21 cellular contexts compared by ENCODE assay signal in the genomic region with DNA sequence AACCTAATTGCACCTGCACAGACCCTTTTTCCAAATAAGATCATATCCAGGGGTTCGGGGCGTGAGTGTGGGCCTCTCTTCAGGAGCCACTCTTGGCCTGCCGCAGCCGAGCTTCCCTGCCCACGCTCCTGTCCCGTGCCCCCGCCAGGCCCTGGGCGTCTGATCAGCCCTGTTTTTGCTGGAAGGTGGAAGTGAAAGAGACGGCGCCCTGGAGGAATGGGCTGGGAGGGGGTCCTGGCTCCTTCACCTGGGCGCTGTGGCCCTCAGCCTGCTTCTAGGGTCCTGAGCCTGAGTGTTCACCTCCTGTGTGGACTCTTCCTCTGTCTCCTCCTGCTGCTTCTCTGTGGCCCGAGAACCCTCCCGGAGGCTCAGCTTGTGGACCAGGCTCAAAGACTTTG. TPM values are rescaled to one million over a fixed set of nuclear protein-coding genes. Genes with fewer than 3 reads are reported as not detected.
DNase-seq lines count a peak whose midpoint lies in the region; ATAC-seq and TF ChIP-seq lines count a peak whose summit lies in the region.
"Had no signal": no experiment of that assay in that cellular context is flagged by ENCODE, and none has a peak within 500 bp of the region (broad histone marks: within the 10 kb centered on the region; RNA-seq: fewer than 3 reads in every experiment).

No MANE protein-coding gene starts in this region.

- H3K27ac ChIP-seq in WERI-Rb-1 = no peak overlapping the region
- H3K27ac ChIP-seq in naive thymus-derived CD4-positive, alpha-beta T cell (ENCODE audit: low read depth, low read length) = no peak overlapping the region
- no peak overlapping the region for H3K27ac ChIP-seq in effector memory CD4-positive, alpha-beta T cell (ENCODE audit: insufficient read depth, low read length, poor library complexity, severe bottlenecking)
- H3K27ac ChIP-seq: body of pancreas had no signal

- no peaks in the 10 kb centered on the region for H3K4me1 Mint-ChIP-seq in activated naive CD4-positive, alpha-beta T cell treated with anti-CD3 and anti-CD28 coated beads for 36 hours (ENCODE audit: low read depth)
- peaks cover 28% of the 10 kb centered on the region for H3K4me1 Mint-ChIP-seq in type B pancreatic cell (ENCODE audit: unreplicated experiment)
- H3K4me1 Mint-ChIP-seq in naive thymus-derived CD4-positive, alpha-beta T cell = peaks cover 0 to 2% (median 0%) of the 10 kb centered on the region in 7 donors

- H3K4me3 Mint-ChIP-seq in activated naive CD4-positive, alpha-beta T cell treated with anti-CD3 and anti-CD28 coated beads for 36 hours = no peak overlapping the region
- no peak overlapping the region for H3K4me3 Mint-ChIP-seq in type B pancreatic cell
- no peak overlapping the region for H3K4me3 Mint-ChIP-seq in naive thymus-derived CD4-positive, alpha-beta T cell
- H3K4me3 Mint-ChIP-seq: activated T-helper 1 cell treated with anti-CD3 and anti-CD28 coated beads, Interleukin-12 subunit alpha, Interleukin-12 subunit beta, Interleukin-2, Interleukin-4 antibody, amounts not matched to agents 30 ng/mL and 10 ng/mL and 1 ng/mL, durations not matched to agents 14 hours and 24 hours and 36 hours; mesothelial cell of epicardium; neural crest cell; stimulated activated naive CD8-positive, alpha-beta T cell treated with anti-CD3 and anti-CD28 coated beads, Interleukin-15, Interleukin-2, amounts not matched to agents 100 ng/mL and 50 ng/mL, for 24 hours had no signal

- POLR2A ChIA-PET in naive thymus-derived CD4-positive, alpha-beta T cell (lab: Charles Lee) = no interaction called here

- ATAC-seq in mucosa of descending colon = no peak
- ATAC-seq in naive thymus-derived CD4-positive, alpha-beta T cell = no peak
- ATAC-seq: body of pancreas had no signal

- H3K9me3 ChIP-seq in WERI-Rb-1 (ENCODE audit: severe bottlenecking) (no peaks in the 10 kb centered on the region), mucosa of descending colon (no peaks in the 10 kb centered on the region)
- no peaks in the 10 kb centered on the region for H3K9me3 ChIP-seq in naive thymus-derived CD4-positive, alpha-beta T cell (ENCODE audit: control insufficient read depth in 2 of 3, low read length in 3 of 3)
- no peaks in the 10 kb centered on the region for H3K9me3 ChIP-seq in effector memory CD4-positive, alpha-beta T cell (ENCODE audit: control insufficient read depth, low read length)
- H3K9me3 ChIP-seq: body of pancreas, tibial artery had no signal

- H3K4me3 ChIP-seq in WERI-Rb-1 (ENCODE audit: low read depth, low read length) (no peak overlapping the region), mucosa of descending colon (no peak overlapping the region)
- H3K4me3 ChIP-seq in naive thymus-derived CD4-positive, alpha-beta T cell (ENCODE audit: low read length) = no peak overlapping the region
- no peak overlapping the region for H3K4me3 ChIP-seq in effector memory CD4-positive, alpha-beta T cell (ENCODE audit: insufficient read depth, low read depth, low read length, poor library complexity, severe bottlenecking)
- H3K4me3 ChIP-seq: body of pancreas, tibial artery had no signal

- H3K27me3 Mint-ChIP-seq in activated naive CD4-positive, alpha-beta T cell treated with anti-CD3 and anti-CD28 coated beads for 36 hours (ENCODE audit: low read depth) = no peaks in the 10 kb centered on the region
- H3K27me3 Mint-ChIP-seq in type B pancreatic cell = peaks cover 9% of the 10 kb centered on the region
- H3K27me3 Mint-ChIP-seq in naive thymus-derived CD4-positive, alpha-beta T cell = peaks cover 0 to 4% (median 0%) of the 10 kb centered on the region in 5 donors
- H3K27me3 Mint-ChIP-seq: stimulated activated naive CD8-positive, alpha-beta T cell treated with anti-CD3 and anti-CD28 coated beads, Interleukin-15, Interleukin-2, amounts not matched to agents 100 ng/mL and 50 ng/mL, for 24 hours had no signal

- H3K27ac Mint-ChIP-seq in activated naive CD4-positive, alpha-beta T cell treated with anti-CD3 and anti-CD28 coated beads for 36 hours = no peak overlapping the region
- no peak overlapping the region for H3K27ac Mint-ChIP-seq in type B pancreatic cell
- H3K27ac Mint-ChIP-seq in naive thymus-derived CD4-positive, alpha-beta T cell = no peak overlapping the region
- H3K27ac Mint-ChIP-seq: activated T-helper 1 cell treated with anti-CD3 and anti-CD28 coated beads, Interleukin-12 subunit alpha, Interleukin-12 subunit beta, Interleukin-2, Interleukin-4 antibody, amounts not matched to agents 30 ng/mL and 10 ng/mL and 1 ng/mL, durations not matched to agents 14 hours and 24 hours and 36 hours; mesothelial cell of epicardium; stimulated activated naive CD8-positive, alpha-beta T cell treated with anti-CD3 and anti-CD28 coated beads, Interleukin-15, Interleukin-2, amounts not matched to agents 100 ng/mL and 50 ng/mL, for 24 hours had no signal

- no peaks in the 10 kb centered on the region for H3K36me3 ChIP-seq in WERI-Rb-1
- no peaks in the 10 kb centered on the region for H3K36me3 ChIP-seq in mucosa of descending colon (ENCODE audit: low read depth)
- H3K36me3 ChIP-seq in naive thymus-derived CD4-positive, alpha-beta T cell (ENCODE audit: control insufficient read depth in 2 of 3, insufficient read depth in 3 of 3, low read length in 3 of 3) = no peaks in the 10 kb centered on the region
- H3K36me3 ChIP-seq in effector memory CD4-positive, alpha-beta T cell (ENCODE audit: control insufficient read depth, insufficient read depth, low read length) = no peaks in the 10 kb centered on the region
- H3K36me3 ChIP-seq: tibial artery had no signal

- intact Hi-C loops in activated naive CD4-positive, alpha-beta T cell treated with anti-CD3 and anti-CD28 coated beads for 36 hours (cut with micrococcal nuclease) = no loop called here
- intact Hi-C loops in mucosa of descending colon (cut with DNase I, micrococcal nuclease) = no loop called here
- intact Hi-C loops in naive thymus-derived CD4-positive, alpha-beta T cell (cut with micrococcal nuclease) = no loop called here

- no peaks in the 10 kb centered on the region for H3K9me3 Mint-ChIP-seq in activated naive CD4-positive, alpha-beta T cell treated with anti-CD3 and anti-CD28 coated beads for 36 hours
- no peaks in the 10 kb centered on the region for H3K9me3 Mint-ChIP-seq in type B pancreatic cell
- peaks cover 0 to 2% (median 0%) of the 10 kb centered on the region in 11 donors for H3K9me3 Mint-ChIP-seq in naive thymus-derived CD4-positive, alpha-beta T cell
- H3K9me3 Mint-ChIP-seq: activated T-helper 1 cell treated with anti-CD3 and anti-CD28 coated beads, Interleukin-12 subunit alpha, Interleukin-12 subunit beta, Interleukin-2, Interleukin-4 antibody, amounts not matched to agents 30 ng/mL and 10 ng/mL and 1 ng/mL, durations not matched to agents 14 hours and 24 hours and 36 hours; mesothelial cell of epicardium; neural crest cell; stimulated activated naive CD8-positive, alpha-beta T cell treated with anti-CD3 and anti-CD28 coated beads, Interleukin-15, Interleukin-2, amounts not matched to agents 100 ng/mL and 50 ng/mL, for 24 hours had no signal

- no peaks in the 10 kb centered on the region for H3K27me3 ChIP-seq in WERI-Rb-1 (ENCODE audit: insufficient read depth, low read depth, severe bottlenecking)
- no peaks in the 10 kb centered on the region for H3K27me3 ChIP-seq in naive thymus-derived CD4-positive, alpha-beta T cell (ENCODE audit: control insufficient read depth in 2 of 2, insufficient read depth in 2 of 2, low read length in 2 of 2)
- H3K27me3 ChIP-seq in effector memory CD4-positive, alpha-beta T cell (replicated peaks; ENCODE audit: control insufficient read depth, insufficient read depth, low read length, poor library complexity, severe bottlenecking) = no peaks in the 10 kb centered on the region
- H3K27me3 ChIP-seq: body of pancreas, tibial artery had no signal

- TF ChIP-seq CTCF in WERI-Rb-1 (IDR thresholded peaks at IDR 0.05; ENCODE audit: low read depth, low read length) = no peak
- TF ChIP-seq CTCF in mucosa of descending colon (IDR thresholded peaks at IDR 0.05) = no peak
- no peak for TF ChIP-seq CTCF in type B pancreatic cell (conservative IDR thresholded peaks at IDR 0.05)

- H3K36me3 Mint-ChIP-seq in activated naive CD4-positive, alpha-beta T cell treated with anti-CD3 and anti-CD28 coated beads for 36 hours (ENCODE audit: low read depth) = no peaks in the 10 kb centered on the region
- H3K36me3 Mint-ChIP-seq in type B pancreatic cell = no peaks in the 10 kb centered on the region
- H3K36me3 Mint-ChIP-seq in naive thymus-derived CD4-positive, alpha-beta T cell = no peaks in the 10 kb centered on the region
- H3K36me3 Mint-ChIP-seq: mesothelial cell of epicardium had no signal

- CTCF ChIA-PET in activated naive CD4-positive, alpha-beta T cell treated with anti-CD3 and anti-CD28 coated beads for 36 hours (lab: Charles Lee) = no interaction called here
- CTCF ChIA-PET in naive thymus-derived CD4-positive, alpha-beta T cell (lab: Charles Lee) = no interaction called here

- peak; percentile 7 for DNase-seq in activated naive CD4-positive, alpha-beta T cell treated with anti-CD3 and anti-CD28 coated beads, Interleukin-2, amount 50 U/mL, for 16 hours
- no peak for DNase-seq in activated naive CD4-positive, alpha-beta T cell treated with anti-CD3 and anti-CD28 coated beads for 36 hours
- DNase-seq in WERI-Rb-1 = peak; percentile 2
- peak in 2 of 3 donors; percentile 4 to 20 for DNase-seq in mucosa of descending colon
- DNase-seq in type B pancreatic cell (ENCODE audit: extremely low spot score, unreplicated experiment) = peak; percentile 59
- DNase-seq in RKO (ENCODE audit: low spot score) = no peak
- no peak for DNase-seq in naive thymus-derived CD4-positive, alpha-beta T cell
- no peak for DNase-seq in effector memory CD4-positive, alpha-beta T cell
- DNase-seq: activated CD4-positive, alpha-beta T cell treated with anti-CD3 and anti-CD28 coated beads for 4 hours; kidney glomerular epithelial cell; NCI-H146; NCI-H2171; NCI-H526 treated with DMSO at 0.1 percent for 48 hours; stimulated activated CD4-positive, alpha-beta T cell treated with anti-CD3 and anti-CD28 coated beads, Interleukin-4, amount 100 ng/mL, for 24 hours; T-helper 9 cell had no signal

- H3K4me1 ChIP-seq in mucosa of descending colon (ENCODE audit: low read depth) = no peaks in the 10 kb centered on the region
- H3K4me1 ChIP-seq in naive thymus-derived CD4-positive, alpha-beta T cell (ENCODE audit: control insufficient read depth in 2 of 2, insufficient read depth in 2 of 2, low read length in 2 of 2) = no peaks in the 10 kb centered on the region
- H3K4me1 ChIP-seq in effector memory CD4-positive, alpha-beta T cell (ENCODE audit: control insufficient read depth, insufficient read depth, low read length, poor library complexity, severe bottlenecking) = no peaks in the 10 kb centered on the region
- H3K4me1 ChIP-seq: body of pancreas had no signal

RNA-seq across cellular contexts. Expression of gene COL5A1, which starts 11.2 kb away (rescaled TPM):
- total RNA-seq in activated naive CD4-positive, alpha-beta T cell treated with anti-CD3 and anti-CD28 coated beads for 36 hours = under 1 TPM in 1 of 2 experiments, not detected in 1; 0.10 TPM
- total RNA-seq in mucosa of descending colon = 10 to 100 TPM in 2 of 3 donors, 1 to 10 TPM in 1; 8.6 to 62.3 (median 22.2) TPM
- total RNA-seq in type B pancreatic cell (ENCODE audit: low replicate concordance) = 16.1 and 112 TPM in 2 replicates
- total RNA-seq in naive thymus-derived CD4-positive, alpha-beta T cell = under 1 TPM; 0.16 to 0.56 (median 0.24) TPM
- not detected for polyA plus RNA-seq in naive thymus-derived CD4-positive, alpha-beta T cell
- total RNA-seq: activated T-helper 1 cell treated with anti-CD3 and anti-CD28 coated beads, Interleukin-12 subunit alpha, Interleukin-12 subunit beta, Interleukin-2, Interleukin-4 antibody, amounts not matched to agents 30 ng/mL and 10 ng/mL and 1 ng/mL, durations not matched to agents 14 hours and 24 hours and 36 hours had no signal

Comparison
In these comparisons a context has a peak if more than half of its experiments do, and no peak if none do; other contexts are left out.
1. DNase-seq: peak in activated naive CD4-positive, alpha-beta T cell treated with anti-CD3 and anti-CD28 coated beads, Interleukin-2, amount 50 U/mL, for 16 hours (single experiment), WERI-Rb-1 (single experiment), mucosa of descending colon (2 of 3) and type B pancreatic cell (single experiment); none in activated naive CD4-positive, alpha-beta T cell treated with anti-CD3 and anti-CD28 coated beads for 36 hours (single experiment), RKO (single experiment), naive thymus-derived CD4-positive, alpha-beta T cell (0 of 9) and effector memory CD4-positive, alpha-beta T cell (0 of 3).
2. RNA of gene COL5A1, which starts 11.2 kb away (total RNA-seq): 16.1 to 112 TPM in type B pancreatic cell and 8.6 to 62.3 TPM in mucosa of descending colon; 0.16 to 0.56 TPM in naive thymus-derived CD4-positive, alpha-beta T cell and 0.10 TPM in activated naive CD4-positive, alpha-beta T cell treated with anti-CD3 and anti-CD28 coated beads for 36 hours; every median in the first group is over 4 times any median in the second.